Comparison of ENCODE assay signal across 32 cellular contexts in the genomic region with DNA sequence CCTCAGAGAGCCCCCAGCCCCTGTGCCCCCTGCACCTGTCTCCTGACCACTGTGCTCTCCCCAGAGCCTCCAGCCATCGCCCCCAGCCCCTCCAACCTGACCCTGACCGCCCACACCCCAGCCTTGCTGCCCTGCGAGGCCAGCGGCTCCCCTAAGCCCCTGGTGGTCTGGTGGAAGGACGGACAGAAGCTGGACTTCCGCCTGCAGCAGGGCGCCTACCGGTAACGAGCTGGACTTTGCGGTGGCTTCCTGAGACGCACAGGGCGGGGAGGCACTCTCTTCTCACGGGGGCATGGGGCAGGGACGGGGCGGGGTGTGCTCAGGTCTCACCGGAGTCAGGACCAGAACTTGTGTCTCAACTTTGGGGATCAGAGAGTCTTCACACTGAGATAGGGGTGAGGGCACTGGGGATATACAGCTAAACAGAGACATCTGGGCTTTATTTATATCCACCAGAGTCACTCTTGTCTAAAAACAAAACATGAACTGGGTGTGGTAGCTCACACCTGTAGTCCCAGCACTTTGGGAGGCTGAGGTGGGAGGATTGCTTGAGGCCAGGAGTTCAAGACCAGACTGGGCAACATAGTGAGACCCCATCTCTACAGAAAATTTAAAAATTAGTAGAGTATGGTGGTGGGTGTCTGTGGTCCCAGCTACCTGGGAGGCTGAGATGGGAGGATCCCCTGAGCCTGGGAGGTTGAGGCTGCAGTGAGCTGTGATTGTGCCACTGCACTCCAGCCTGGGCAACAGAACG. TPM values are rescaled to one million over a fixed set of nuclear protein-coding genes. Genes with fewer than 3 reads are reported as not detected.
"Had no signal": no experiment of that assay in that cellular context is flagged by ENCODE, and none has a peak within 500 bp of the region (broad histone marks: within the 10 kb centered on the region; RNA-seq: fewer than 3 reads in every experiment).

No MANE protein-coding gene starts in this region.

- H3K27ac Mint-ChIP-seq: activated CD4-positive, alpha-beta memory T cell treated with anti-CD3 and anti-CD28 coated beads for 36 hours; activated CD8-positive, alpha-beta memory T cell treated with anti-CD3 and anti-CD28 coated beads, Interleukin-2, amount 10 ng/mL, durations not matched to agents 7 days and 5 days; activated CD8-positive, alpha-beta T cell treated with anti-CD3 and anti-CD28 coated beads, Interleukin-2, amount 10 ng/mL, durations not matched to agents 7 days and 5 days; activated naive CD4-positive, alpha-beta T cell treated with anti-CD3 and anti-CD28 coated beads for 36 hours; activated naive CD4-positive, alpha-beta T cell treated with anti-CD3 and anti-CD28 coated beads, Interleukin-2, amount 50 U/mL, for 24 hours; activated naive CD8-positive, alpha-beta T cell treated with anti-CD3 and anti-CD28 coated beads for 36 hours; activated naive CD8-positive, alpha-beta T cell treated with anti-CD3 and anti-CD28 coated beads, Interleukin-2, amount 50 U/mL, for 24 hours; activated T-helper 1 cell treated with anti-CD3 and anti-CD28 coated beads, Interleukin-12 subunit alpha, Interleukin-12 subunit beta, Interleukin-2, Interleukin-4 antibody, amounts not matched to agents 30 ng/mL and 10 ng/mL and 1 ng/mL, durations not matched to agents 14 hours and 24 hours and 36 hours; activated T-helper 2 cell treated with anti-CD3 and anti-CD28 coated beads, Interferon-gamma antibody, Interleukin-2, Interleukin-4, amounts not matched to agents 10 μg/mL and 5 μg/mL and 100 μg/mL, durations not matched to agents 14 hours and 24 hours and 36 hours; T-helper 17 cell; T-helper 2 cell treated with Interferon-gamma antibody and Interleukin-4, amounts not matched to agents 5 μg/mL and 100 μg/mL, for 36 hours had no signal

- ATAC-seq: activated CD8-positive, alpha-beta memory T cell treated with anti-CD3 and anti-CD28 coated beads, Interleukin-2, amount 10 ng/mL, durations not matched to agents 7 days and 5 days; activated CD8-positive, alpha-beta T cell treated with anti-CD3 and anti-CD28 coated beads, Interleukin-2, amount 10 ng/mL, durations not matched to agents 7 days and 5 days; activated naive CD8-positive, alpha-beta T cell treated with anti-CD3 and anti-CD28 coated beads, Interleukin-2, amount 50 U/mL, for 24 hours; body of pancreas; gastroesophageal sphincter; T-helper 17 cell had no signal

- H3K27me3 Mint-ChIP-seq: activated CD4-positive, alpha-beta memory T cell treated with anti-CD3 and anti-CD28 coated beads for 36 hours; activated naive CD4-positive, alpha-beta T cell treated with anti-CD3 and anti-CD28 coated beads, Interleukin-2, amount 50 U/mL, for 24 hours; activated naive CD8-positive, alpha-beta T cell treated with anti-CD3 and anti-CD28 coated beads for 36 hours; activated naive CD8-positive, alpha-beta T cell treated with anti-CD3 and anti-CD28 coated beads, Interleukin-2, amount 50 U/mL, for 24 hours had no signal

- H3K9me3 Mint-ChIP-seq: activated CD4-positive, alpha-beta memory T cell treated with anti-CD3 and anti-CD28 coated beads for 36 hours; activated naive CD4-positive, alpha-beta T cell treated with anti-CD3 and anti-CD28 coated beads for 36 hours; activated naive CD4-positive, alpha-beta T cell treated with anti-CD3 and anti-CD28 coated beads, Interleukin-2, amount 50 U/mL, for 24 hours; activated naive CD8-positive, alpha-beta T cell treated with anti-CD3 and anti-CD28 coated beads for 36 hours; activated naive CD8-positive, alpha-beta T cell treated with anti-CD3 and anti-CD28 coated beads, Interleukin-2, amount 50 U/mL, for 24 hours; activated T-helper 1 cell treated with anti-CD3 and anti-CD28 coated beads, Interleukin-12 subunit alpha, Interleukin-12 subunit beta, Interleukin-2, Interleukin-4 antibody, amounts not matched to agents 30 ng/mL and 10 ng/mL and 1 ng/mL, durations not matched to agents 14 hours and 24 hours and 36 hours; activated T-helper 2 cell treated with anti-CD3 and anti-CD28 coated beads, Interferon-gamma antibody, Interleukin-2, Interleukin-4, amounts not matched to agents 10 μg/mL and 5 μg/mL and 100 μg/mL, durations not matched to agents 14 hours and 24 hours and 36 hours; T-helper 2 cell treated with Interferon-gamma antibody and Interleukin-4, amounts not matched to agents 5 μg/mL and 100 μg/mL, for 36 hours had no signal

- H3K4me3 ChIP-seq: adrenal gland, body of pancreas, esophagus squamous epithelium, gastroesophageal sphincter had no signal

- H3K4me1 ChIP-seq: adrenal gland, body of pancreas, esophagus squamous epithelium, gastroesophageal sphincter had no signal

- H3K27me3 ChIP-seq: adrenal gland, body of pancreas, gastroesophageal sphincter had no signal

- DNase-seq: activated CD4-positive, alpha-beta memory T cell treated with anti-CD3 and anti-CD28 coated beads for 36 hours; activated CD4-positive, alpha-beta T cell treated with anti-CD3 and anti-CD28 coated beads for 1 hour; activated CD4-positive, alpha-beta T cell treated with anti-CD3 and anti-CD28 coated beads for 48 hours; activated CD8-positive, alpha-beta memory T cell treated with anti-CD3 and anti-CD28 coated beads, Interleukin-2, amount 10 ng/mL, durations not matched to agents 7 days and 5 days; activated CD8-positive, alpha-beta memory T cell treated with anti-CD3 and anti-CD28 coated beads, Interleukin-2, amount 50 U/mL, for 4 hours; activated CD8-positive, alpha-beta T cell treated with anti-CD3 and anti-CD28 coated beads, Interleukin-2, amount 10 ng/mL, durations not matched to agents 7 days and 5 days; activated effector memory CD4-positive, alpha-beta T cell treated with anti-CD3 and anti-CD28 coated beads, Interleukin-2, amount 50 U/mL, for 16 hours; activated naive CD4-positive, alpha-beta T cell treated with anti-CD3 and anti-CD28 coated beads for 36 hours; activated naive CD8-positive, alpha-beta T cell treated with anti-CD3 and anti-CD28 coated beads for 36 hours; activated naive CD8-positive, alpha-beta T cell treated with anti-CD3 and anti-CD28 coated beads, Interleukin-2, amount 50 U/mL, for 24 hours; activated T-cell treated with anti-CD3 and anti-CD28 coated beads, Interleukin-2, amount 50 U/mL, for 1 hour; activated T-cell treated with anti-CD3 and anti-CD28 coated beads, Interleukin-2, amount 50 U/mL, for 48 hours; adrenal gland; amygdala; aorta; body of pancreas; caudate nucleus; effector CD8-positive, alpha-beta T cell; esophagus squamous epithelium; foreskin melanocyte; T-helper 1 cell; T-helper 17 cell; T1000 had no signal

- H3K4me1 Mint-ChIP-seq: activated CD8-positive, alpha-beta memory T cell treated with anti-CD3 and anti-CD28 coated beads, Interleukin-2, amount 10 ng/mL, durations not matched to agents 7 days and 5 days; activated naive CD4-positive, alpha-beta T cell treated with anti-CD3 and anti-CD28 coated beads, Interleukin-2, amount 50 U/mL, for 24 hours; activated naive CD8-positive, alpha-beta T cell treated with anti-CD3 and anti-CD28 coated beads for 36 hours; activated naive CD8-positive, alpha-beta T cell treated with anti-CD3 and anti-CD28 coated beads, Interleukin-2, amount 50 U/mL, for 24 hours; T-helper 17 cell had no signal

- H3K36me3 ChIP-seq: adrenal gland, esophagus squamous epithelium had no signal

- FAIRE-seq: colon, endometrium, endothelial cell of umbilical vein had no signal

- H3K27ac ChIP-seq: adrenal gland, body of pancreas, epithelial cell of prostate, esophagus squamous epithelium, gastroesophageal sphincter had no signal

- H3K4me3 Mint-ChIP-seq: activated CD4-positive, alpha-beta memory T cell treated with anti-CD3 and anti-CD28 coated beads for 36 hours; activated CD8-positive, alpha-beta memory T cell treated with anti-CD3 and anti-CD28 coated beads, Interleukin-2, amount 10 ng/mL, durations not matched to agents 7 days and 5 days; activated CD8-positive, alpha-beta T cell treated with anti-CD3 and anti-CD28 coated beads, Interleukin-2, amount 10 ng/mL, durations not matched to agents 7 days and 5 days; activated naive CD4-positive, alpha-beta T cell treated with anti-CD3 and anti-CD28 coated beads for 36 hours; activated naive CD4-positive, alpha-beta T cell treated with anti-CD3 and anti-CD28 coated beads, Interleukin-2, amount 50 U/mL, for 24 hours; activated naive CD8-positive, alpha-beta T cell treated with anti-CD3 and anti-CD28 coated beads for 36 hours; activated naive CD8-positive, alpha-beta T cell treated with anti-CD3 and anti-CD28 coated beads, Interleukin-2, amount 50 U/mL, for 24 hours; activated T-helper 1 cell treated with anti-CD3 and anti-CD28 coated beads, Interleukin-12 subunit alpha, Interleukin-12 subunit beta, Interleukin-2, Interleukin-4 antibody, amounts not matched to agents 30 ng/mL and 10 ng/mL and 1 ng/mL, durations not matched to agents 14 hours and 24 hours and 36 hours; T-helper 17 cell; T-helper 2 cell treated with Interferon-gamma antibody and Interleukin-4, amounts not matched to agents 5 μg/mL and 100 μg/mL, for 36 hours had no signal

- H3K36me3 Mint-ChIP-seq: activated CD4-positive, alpha-beta memory T cell treated with anti-CD3 and anti-CD28 coated beads for 36 hours; activated CD8-positive, alpha-beta memory T cell treated with anti-CD3 and anti-CD28 coated beads, Interleukin-2, amount 10 ng/mL, durations not matched to agents 7 days and 5 days; activated naive CD4-positive, alpha-beta T cell treated with anti-CD3 and anti-CD28 coated beads, Interleukin-2, amount 50 U/mL, for 24 hours; activated naive CD8-positive, alpha-beta T cell treated with anti-CD3 and anti-CD28 coated beads for 36 hours had no signal

- H3K9me3 ChIP-seq: adrenal gland, body of pancreas, esophagus squamous epithelium, gastroesophageal sphincter had no signal

RNA-seq across cellular contexts. Expression of gene ASS1, which starts 46.1 kb away (rescaled TPM):
- total RNA-seq: T-helper 17 cell had no signal
